Comparison of ENCODE assay signal across 8 cellular contexts in the genomic region with DNA sequence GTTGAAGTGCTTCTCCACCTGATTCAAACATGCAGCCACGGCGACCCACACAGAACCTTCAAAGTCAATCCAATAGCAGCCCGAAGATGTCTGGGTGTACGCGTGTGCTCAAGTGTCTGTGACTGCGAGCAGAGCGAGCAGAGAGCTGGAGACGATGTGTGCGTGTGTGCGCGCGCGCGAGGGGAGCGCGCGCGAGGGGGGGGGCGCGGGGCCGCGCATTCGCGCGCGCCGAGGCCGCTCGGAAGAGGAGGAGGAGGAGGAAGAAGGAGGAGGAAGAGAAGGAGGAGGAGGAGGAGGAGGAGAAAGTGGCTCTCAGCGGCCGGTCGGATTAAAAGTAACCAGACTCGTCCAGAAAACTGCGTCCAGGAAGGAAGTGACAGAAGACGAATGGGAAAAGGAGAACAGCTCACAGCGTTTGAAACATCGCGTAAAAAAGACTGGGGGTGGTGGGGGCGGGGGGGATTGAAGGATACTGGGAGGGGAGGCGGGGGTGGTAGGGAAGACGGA. TPM values are rescaled to one million over a fixed set of nuclear protein-coding genes. Genes with fewer than 3 reads are reported as not detected.
DNase-seq lines count a peak whose midpoint lies in the region; TF ChIP-seq lines count a peak whose summit lies in the region.

Gene MEF2C, minus strand, starts transcription at position 126 of the 507 bp plus-strand sequence. CDS start 59,396 bp downstream, outside the sequence.

- no peaks in the 10 kb centered on the region for H3K27me3 ChIP-seq in BLaER1
- no peaks in the 10 kb centered on the region for H3K27me3 ChIP-seq in PC-9 (ENCODE audit: insufficient read depth, low read depth)
- no peaks in the 10 kb centered on the region for H3K27me3 ChIP-seq in rectal smooth muscle tissue (ENCODE audit: control insufficient read depth, insufficient read depth, low read length)

- H3K4me1 ChIP-seq in BLaER1 (peaks cover 42% of the 10 kb centered on the region), PC-9 (replicated peaks; ENCODE audit: insufficient read depth) (peaks cover 13% of the 10 kb centered on the region), rectal smooth muscle tissue (ENCODE audit: control insufficient read depth, insufficient read depth, low read length) (peaks cover 3% of the 10 kb centered on the region)

- BruUV-seq in PC-9 (replicated peaks; lab: Mats Ljungman, UMichigan) = no TSS peak
- no TSS peak for BruUV-seq in MCF 10A (replicated peaks; lab: Mats Ljungman, UMichigan)

- peak within 1 kb of the TSS; percentile 86 for H3K4me3 ChIP-seq in BLaER1
- peak within 1 kb of the TSS; percentile 87 for H3K4me3 ChIP-seq in PC-9
- H3K4me3 ChIP-seq in iPS-11a (ENCODE audit: low read depth, low read length) = peak within 1 kb of the TSS; percentile 58
- peak within 1 kb of the TSS; percentile 75 for H3K4me3 ChIP-seq in rectal smooth muscle tissue (ENCODE audit: low read length)

- intact Hi-C loops in PC-9 (cut with micrococcal nuclease; ENCODE audit: unreplicated experiment) (loop anchor here (5.0 kb wide), 1 partner anchor 96 kb away; no protein-coding TSS in a partner anchor), MCF 10A (cut with micrococcal nuclease) (loop anchor here (10.0 kb wide), 1 partner anchor 1382 kb away; no protein-coding TSS in a partner anchor)

- no peaks in the 10 kb centered on the region for H3K79me2 ChIP-seq in PC-9 (ENCODE audit: low read depth)

- DNase-seq in HK-2 (ENCODE audit: unreplicated experiment) (peak; percentile 72), PC-9 (peak in 1 of 2 experiments; percentile 46), MCF 10A (ENCODE audit: unreplicated experiment) (no peak)
- no peak for DNase-seq in stimulated activated CD4-positive, alpha-beta T cell treated with anti-CD3 and anti-CD28 coated beads, Interleukin-4, amount 100 ng/mL, for 24 hours

- peak within 1 kb of the TSS; percentile 82 for H3K4me2 ChIP-seq in BLaER1
- peak within 1 kb of the TSS; percentile 97 for H3K4me2 ChIP-seq in PC-9

- H4K20me1 ChIP-seq in BLaER1 (peaks cover 44% of the 10 kb centered on the region), PC-9 (ENCODE audit: insufficient read depth) (no peaks in the 10 kb centered on the region)

- H3K9me3 Mint-ChIP-seq in MCF 10A (ENCODE audit: unreplicated experiment) = no peaks in the 10 kb centered on the region

- peaks cover 62% of the 10 kb centered on the region for H3K27me3 Mint-ChIP-seq in MCF 10A (ENCODE audit: insufficient read depth, unreplicated experiment)

- CTCF ChIA-PET in PC-9 (lab: Charles Lee) = interaction anchor here (0.9 kb wide), 1 partner anchor 153 kb away, joined by 6 read pairs; no protein-coding TSS in a partner anchor
- CTCF ChIA-PET in MCF 10A (lab: Yijun Ruan, JAX) = no interaction called here

- H3K4me3 Mint-ChIP-seq in MCF 10A (ENCODE audit: unreplicated experiment) = peak within 1 kb of the TSS; percentile 68

- H2AFZ ChIP-seq in PC-9 = peak within 1 kb of the TSS; percentile 81

- POLR2A ChIA-PET in PC-9 (lab: Charles Lee; ENCODE audit: unreplicated experiment) = interaction anchor here (0.7 kb wide), 2 partner anchors 97 to 234 kb away, joined by 4 to 6 read pairs; no protein-coding TSS in a partner anchor
- POLR2A ChIA-PET in MCF 10A (lab: Yijun Ruan, JAX) = no interaction called here

- H3F3A ChIP-seq in PC-9 (ENCODE audit: insufficient read depth, low read depth) = no peaks in the 10 kb centered on the region; the same call in 1 of the 2 replicates

- H3K27ac Mint-ChIP-seq in MCF 10A (ENCODE audit: low read depth, unreplicated experiment) = no peak within 1 kb of the TSS

- 0 out of 2 replicates have a peak, but pooled peaks cover 5% of the 10 kb centered on the region for H3K36me3 ChIP-seq in BLaER1
- H3K36me3 ChIP-seq in PC-9 (ENCODE audit: low read depth) = no peaks in the 10 kb centered on the region
- H3K36me3 ChIP-seq in rectal smooth muscle tissue (ENCODE audit: control insufficient read depth, insufficient read depth, low read length) = no peaks in the 10 kb centered on the region

- H3K9me3 ChIP-seq in BLaER1 (no peaks in the 10 kb centered on the region), PC-9 (ENCODE audit: insufficient read depth, low read depth) (no peaks in the 10 kb centered on the region)

- no peaks in the 10 kb centered on the region for H3K9me2 ChIP-seq in PC-9 (ENCODE audit: insufficient read depth)

- no peak for TF ChIP-seq CTCF in PC-9 (conservative IDR thresholded peaks at IDR 0.05)
- no peak for TF ChIP-seq CTCF in MCF 10A (IDR thresholded peaks at IDR 0.05; ENCODE audit: unreplicated experiment)

- H3K9ac ChIP-seq in BLaER1 = peak within 1 kb of the TSS; percentile 93
- peak within 1 kb of the TSS; percentile 46 for H3K9ac ChIP-seq in rectal smooth muscle tissue (ENCODE audit: low read length)

- peak; percentile 87 for TF ChIP-seq POLR2A in GM18951 (IDR thresholded peaks at IDR 0.05; ENCODE audit: extremely low read depth, insufficient read depth, insufficient read length)

- in situ Hi-C loops in GM18951 (cut with MboI; ENCODE audit: low sequenced_read_pairs, unreplicated experiment) = loop anchor here (25.0 kb wide), 1 partner anchor 429 kb away; no protein-coding TSS in a partner anchor

- H3K36me3 Mint-ChIP-seq in MCF 10A (ENCODE audit: insufficient read depth, unreplicated experiment) = no peaks in the 10 kb centered on the region

- H3K4me1 Mint-ChIP-seq in MCF 10A (ENCODE audit: insufficient read depth, unreplicated experiment) = no peaks in the 10 kb centered on the region

- H3K27ac ChIP-seq in BLaER1 (peak within 1 kb of the TSS; percentile 93), PC-9 (0 out of 2 replicates have a peak within 1 kb of the TSS, but pooled peaks have one; percentile 18), rectal smooth muscle tissue (ENCODE audit: low read depth, low read length) (peak within 1 kb of the TSS; percentile 88)

RNA-seq across cellular contexts. Expression of gene MEF2C, which starts in this region (rescaled TPM):
- total RNA-seq in PC-9 (2021) (1.6 and 2.5 TPM in 2 replicates), MCF 10A (2022) (0.05 and 0.07 TPM in 2 replicates)

Comparison
In these comparisons a context has a peak if more than half of its experiments do, and no peak if none do; other contexts are left out.
1. H3K27ac ChIP-seq: peak in every context shown above with its lines; median percentile 93 in BLaER1; 88 in rectal smooth muscle tissue; 18 in PC-9.